ENCODE assay signal across 8 cellular contexts in genomic region chr2:134988994-134989605, GRCh38. TPM values are rescaled to one million over a fixed set of nuclear protein-coding genes. Genes with fewer than 3 reads are reported as not detected.
DNase-seq lines count a peak whose midpoint lies in the region; ATAC-seq and TF ChIP-seq lines count a peak whose summit lies in the region.

No MANE protein-coding gene starts in this region.

- CTCF ChIA-PET in BJ (lab: Yijun Ruan, JAX): interaction anchor here (0.6 to 3.0 kb wide), 14 partner anchors 10 to 1395 kb away, joined by 3 to 17 read pairs (median 3); no protein-coding TSS in a partner anchor

- H3K27me3 ChIP-seq in BJ (ENCODE audit: control insufficient read depth, insufficient read depth, low read length) (peaks cover 3% of the 10 kb centered on the region; the same call in 1 of the 2 replicates), Peyer's patch (no peaks in the 10 kb centered on the region), stomach (no peaks in the 10 kb centered on the region), prostate gland (replicated peaks; ENCODE audit: insufficient read depth) (no peaks in the 10 kb centered on the region)

- no peaks in the 10 kb centered on the region for H3K36me3 ChIP-seq in BJ (ENCODE audit: control insufficient read depth, insufficient read depth, low read length)
- H3K36me3 ChIP-seq in Peyer's patch: no peaks in the 10 kb centered on the region
- H3K36me3 ChIP-seq in stomach: no peaks in the 10 kb centered on the region
- H3K36me3 ChIP-seq in prostate gland: no peaks in the 10 kb centered on the region

- POLR2A ChIA-PET in BJ (lab: Charles Lee): no interaction called here

- H3K4me1 ChIP-seq in Peyer's patch: no peaks in the 10 kb centered on the region
- no peaks in the 10 kb centered on the region for H3K4me1 ChIP-seq in stomach
- H3K4me1 ChIP-seq in prostate gland (replicated peaks): no peaks in the 10 kb centered on the region

- TF ChIP-seq CTCF in BJ (IDR thresholded peaks at IDR 0.05; ENCODE audit: insufficient read depth, low read depth, low read length) (peak; percentile 43), HFF-Myc (IDR thresholded peaks at IDR 0.05; ENCODE audit: low read depth, low read length, missing control alignments) (peak; percentile 15), Peyer's patch (IDR thresholded peaks at IDR 0.05) (peak in 4 of 6 experiments; percentile 23 to 57 (median 50)), fibroblast of the aortic adventitia (IDR thresholded peaks at IDR 0.05; ENCODE audit: insufficient read depth, low read length) (peak; percentile 48), stomach (IDR thresholded peaks at IDR 0.05) (peak in 4 of 7 experiments; percentile 7 to 39 (median 21)), prostate gland (IDR thresholded peaks at IDR 0.05) (peak in 2 of 4 experiments; percentile 45 to 51)

- ATAC-seq in HG03439 (IDR thresholded peaks at IDR 0.05; ENCODE audit: unreplicated experiment): no peak
- ATAC-seq in HG03442 (IDR thresholded peaks at IDR 0.05; ENCODE audit: unreplicated experiment): no peak

- WGBS in stomach, 5 donors: 13 to 23% (median 18%) methylated on average over 3 of the region's 3 CpGs
- 24% methylated on average over 3 of the region's 3 CpGs for WGBS in prostate gland

- intact Hi-C loops in stomach (cut with DNase I; ENCODE audit: low total_unique reads) (no loop called here), prostate gland (cut with DNase I) (no loop called here)

- H3K27ac ChIP-seq in Peyer's patch (no peak overlapping the region), stomach (no peak overlapping the region), prostate gland (no peak overlapping the region)

- no peak for TF ChIP-seq EP300 in stomach (IDR thresholded peaks at IDR 0.05)

- DNase-seq in BJ (ENCODE audit: low read depth) (no peak), HFF-Myc (ENCODE audit: extremely low read depth, low read depth) (peak; percentile 2), Peyer's patch (no peak), fibroblast of the aortic adventitia (ENCODE audit: low read depth) (peak; percentile 61), stomach (no peak), prostate gland (ENCODE audit: low spot score) (no peak)

- TF ChIP-seq POLR2A in Peyer's patch (IDR thresholded peaks at IDR 0.05): no peak
- TF ChIP-seq POLR2A in stomach (IDR thresholded peaks at IDR 0.05): no peak
- TF ChIP-seq POLR2A in prostate gland (IDR thresholded peaks at IDR 0.05): no peak

- H3K9me3 ChIP-seq in Peyer's patch: no peaks in the 10 kb centered on the region
- H3K9me3 ChIP-seq in stomach: no peaks in the 10 kb centered on the region
- H3K9me3 ChIP-seq in prostate gland: no peaks in the 10 kb centered on the region

- no peak overlapping the region for H3K4me3 ChIP-seq in BJ (ENCODE audit: low read depth, low read length)
- H3K4me3 ChIP-seq in HFF-Myc (replicated peaks; ENCODE audit: low read depth, low read length): no peak overlapping the region
- no peak overlapping the region for H3K4me3 ChIP-seq in Peyer's patch
- no peak overlapping the region for H3K4me3 ChIP-seq in fibroblast of the aortic adventitia (ENCODE audit: low read depth, low read length)
- no peak overlapping the region for H3K4me3 ChIP-seq in stomach
- no peak overlapping the region for H3K4me3 ChIP-seq in prostate gland

RNA-seq across cellular contexts. Expression of gene MAP3K19, which starts 58.1 kb away (rescaled TPM):
- polyA plus RNA-seq in BJ (2011; rRNA removed) (not detected in 2 replicates), stomach (not detected)
- polyA minus RNA-seq in BJ (2011; rRNA and poly(A)+ RNA removed): not detected in 2 replicates
- total RNA-seq in Peyer's patch (not detected), fibroblast of the aortic adventitia (ENCODE audit: low replicate concordance) (not detected in 2 replicates), stomach (1 to 10 TPM in 1 of 5 donors, not detected in 4; 1.1 TPM), prostate gland (1 to 10 TPM in 1 of 2 donors, not detected in 1; 2.7 TPM)

Comparison
In these comparisons a context has a peak if more than half of its experiments do, and no peak if none do; other contexts are left out.
1. DNase-seq: peak in HFF-Myc (single experiment) and fibroblast of the aortic adventitia (single experiment); none in BJ (single experiment), Peyer's patch (0 of 3), stomach (single experiment) and prostate gland (single experiment).